ENCODE assay signal across 8 cellular contexts in genomic region chr2:215728504-215729065, GRCh38.
DNase-seq lines count a peak whose midpoint lies in the region; ATAC-seq lines count a peak whose summit lies in the region.

No MANE protein-coding gene starts in this region.

- no peak overlapping the region for H3K4me3 Mint-ChIP-seq in stimulated activated effector memory CD8-positive, alpha-beta T cell treated with anti-CD3 and anti-CD28 coated beads, Interleukin-12 subunit alpha, Interleukin-12 subunit beta, amount 100 ng/mL, for 72 hours

- H3K36me3 Mint-ChIP-seq in stimulated activated effector memory CD8-positive, alpha-beta T cell treated with anti-CD3 and anti-CD28 coated beads, Interleukin-12 subunit alpha, Interleukin-12 subunit beta, amount 100 ng/mL, for 72 hours: no peaks in the 10 kb centered on the region

- ATAC-seq in GM19324 (IDR thresholded peaks at IDR 0.05; ENCODE audit: low FRiP score, unreplicated experiment) (peak; percentile 71), HG03469 (IDR thresholded peaks at IDR 0.05; ENCODE audit: unreplicated experiment) (peak; percentile 61)
- ATAC-seq in stimulated activated effector memory CD8-positive, alpha-beta T cell treated with anti-CD3 and anti-CD28 coated beads, Interleukin-12 subunit alpha, Interleukin-12 subunit beta, amount 100 ng/mL, for 72 hours: peak; percentile 46

- no peaks in the 10 kb centered on the region for H3K4me1 Mint-ChIP-seq in stimulated activated effector memory CD8-positive, alpha-beta T cell treated with anti-CD3 and anti-CD28 coated beads, Interleukin-12 subunit alpha, Interleukin-12 subunit beta, amount 100 ng/mL, for 72 hours

- H3K9me3 Mint-ChIP-seq in stimulated activated effector memory CD8-positive, alpha-beta T cell treated with anti-CD3 and anti-CD28 coated beads, Interleukin-12 subunit alpha, Interleukin-12 subunit beta, amount 100 ng/mL, for 72 hours: no peaks in the 10 kb centered on the region

- DNase-seq in A172 (ENCODE audit: low spot score): peak; percentile 18
- peak; percentile 66 for DNase-seq in brain pericyte (ENCODE audit: low read depth, low spot score)
- DNase-seq in stimulated activated effector memory CD8-positive, alpha-beta T cell treated with anti-CD3 and anti-CD28 coated beads, Interleukin-12 subunit alpha, Interleukin-12 subunit beta, amount 100 ng/mL, for 72 hours (ENCODE audit: low spot score in 2 of 2): no peak
- no peak for DNase-seq in T-helper 1 cell
- no peak for DNase-seq in HT-29 (ENCODE audit: low spot score)
- no peak for DNase-seq in NCI-H1694 treated with DMSO at 0.1 percent for 48 hours (lab: John Stamatoyannopoulos, UW)

- no peak overlapping the region for H3K27ac Mint-ChIP-seq in stimulated activated effector memory CD8-positive, alpha-beta T cell treated with anti-CD3 and anti-CD28 coated beads, Interleukin-12 subunit alpha, Interleukin-12 subunit beta, amount 100 ng/mL, for 72 hours

Comparison
In these comparisons a context has a peak if more than half of its experiments do, and no peak if none do; other contexts are left out.
1. DNase-seq: peak in A172 (single experiment) and brain pericyte (single experiment); none in stimulated activated effector memory CD8-positive, alpha-beta T cell treated with anti-CD3 and anti-CD28 coated beads, Interleukin-12 subunit alpha, Interleukin-12 subunit beta, amount 100 ng/mL, for 72 hours (0 of 2), T-helper 1 cell (0 of 5), HT-29 (single experiment) and NCI-H1694 treated with DMSO at 0.1 percent for 48 hours (single experiment).
2. Peak in every context shown above with its lines, with median percentiles within 50 percentile points of each other: ATAC-seq.